Comparison of ENCODE assay signal across 1 cellular context in the genomic region with DNA sequence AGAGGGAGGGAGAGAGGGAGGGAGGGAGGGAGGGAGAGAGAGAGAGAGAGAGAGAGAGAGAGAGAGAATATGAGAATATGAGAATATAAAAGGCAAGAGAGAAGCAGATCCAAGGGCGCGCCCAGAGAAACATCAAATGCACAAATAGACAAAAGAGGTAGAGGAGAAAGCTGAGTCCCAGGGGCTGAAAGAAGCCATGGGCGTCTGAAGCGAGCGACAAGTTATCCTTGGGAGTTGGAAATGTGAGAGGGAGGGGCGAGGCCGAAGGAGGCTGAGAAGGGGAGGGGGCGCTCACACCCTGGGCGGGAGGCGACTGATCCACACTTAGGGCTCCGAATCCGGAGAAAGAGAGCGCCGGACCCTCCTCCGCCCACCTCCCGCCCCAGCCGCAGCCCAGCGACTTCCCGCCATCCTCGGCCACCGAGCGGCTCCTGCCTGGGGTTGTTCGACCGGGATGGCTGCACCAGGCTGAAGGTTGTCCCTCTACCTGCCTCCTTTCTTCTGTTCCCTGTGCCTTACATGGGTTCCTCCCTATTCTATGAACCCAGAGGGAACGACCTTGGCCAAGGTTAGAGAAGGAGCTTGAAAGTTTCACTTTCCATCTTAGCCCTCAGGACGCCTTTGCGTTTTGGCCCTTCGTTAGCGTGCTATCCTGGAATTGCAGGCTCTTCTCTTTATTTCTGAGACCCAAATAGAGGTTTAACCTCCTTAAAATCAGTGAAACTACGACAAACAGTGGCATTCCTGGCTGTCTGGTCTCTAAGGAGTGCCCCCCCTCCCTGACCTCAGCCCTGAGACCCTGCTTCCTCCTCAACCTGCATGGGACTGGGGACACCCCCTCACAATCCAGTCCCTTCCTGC.
TF ChIP-seq lines count a peak whose summit lies in the region.

No MANE protein-coding gene starts in this region.

TF ChIP-seq in H1, 55 proteins besides CTCF, POLR2A, EP300 and RAD21:
- TF ChIP-seq CTBP2 (IDR thresholded peaks at IDR 0.05; ENCODE audit: borderline replicate concordance, insufficient read depth, insufficient read length, low read length), result no peak
- peak; percentile 32; the same call in 1 of the 2 replicates for TF ChIP-seq SUZ12 (IDR thresholded peaks at IDR 0.05; ENCODE audit: low read length)
- TF ChIP-seq, protein P1, sequence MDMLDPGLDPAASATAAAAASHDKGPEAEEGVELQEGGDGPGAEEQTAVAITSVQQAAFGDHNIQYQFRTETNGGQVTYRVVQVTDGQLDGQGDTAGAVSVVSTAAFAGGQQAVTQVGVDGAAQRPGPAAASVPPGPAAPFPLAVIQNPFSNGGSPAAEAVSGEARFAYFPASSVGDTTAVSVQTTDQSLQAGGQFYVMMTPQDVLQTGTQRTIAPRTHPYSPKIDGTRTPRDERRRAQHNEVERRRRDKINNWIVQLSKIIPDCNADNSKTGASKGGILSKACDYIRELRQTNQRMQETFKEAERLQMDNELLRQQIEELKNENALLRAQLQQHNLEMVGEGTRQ (IDR thresholded peaks at IDR 0.05; ENCODE audit: low read length), result no peak
- TF ChIP-seq CREB1 (IDR thresholded peaks at IDR 0.05), result no peak
- peak; percentile 75 for TF ChIP-seq RNF2 (IDR thresholded peaks at IDR 0.05; ENCODE audit: borderline replicate concordance, low read depth, low read length, missing control alignments, poor library complexity, severe bottlenecking)
- TF ChIP-seq KDM4A (IDR thresholded peaks at IDR 0.05; ENCODE audit: low read depth, low read length, severe bottlenecking), result peak; percentile 19
- TF ChIP-seq SP1 (IDR thresholded peaks at IDR 0.05; ENCODE audit: low read depth, low read length), result 0 out of 2 replicates have a peak, but pooled peaks have one; percentile 4
